In genomic region chr9:133440884-133441283, GRCh38 we compare ENCODE assay signal across 17 cellular contexts. TPM values are rescaled to one million over a fixed set of nuclear protein-coding genes. Genes with fewer than 3 reads are reported as not detected.
DNase-seq lines count a peak whose midpoint lies in the region; TF ChIP-seq lines count a peak whose summit lies in the region.
"Had no signal": no experiment of that assay in that cellular context is flagged by ENCODE, and none has a peak within 500 bp of the region (broad histone marks: within the 10 kb centered on the region; RNA-seq: fewer than 3 reads in every experiment).

No MANE protein-coding gene starts in this region.

- H3K9me3 ChIP-seq in DOHH2 (ENCODE audit: control insufficient read depth, insufficient read depth, low read length) = no peaks in the 10 kb centered on the region
- no peaks in the 10 kb centered on the region for H3K9me3 ChIP-seq in effector memory CD4-positive, alpha-beta T cell (ENCODE audit: control insufficient read depth, low read length)
- H3K9me3 ChIP-seq: ascending aorta, gastroesophageal sphincter had no signal

- H3K27me3 Mint-ChIP-seq in activated naive CD4-positive, alpha-beta T cell treated with anti-CD3 and anti-CD28 coated beads for 36 hours (ENCODE audit: low read depth) = no peaks in the 10 kb centered on the region

- H3K4me2 ChIP-seq in DOHH2 (ENCODE audit: low read length) = peak overlapping the region; percentile 15; the same call in 1 of the 2 replicates
- no peak overlapping the region for H3K4me2 ChIP-seq in mesendoderm (ENCODE audit: low read length)

- no peaks in the 10 kb centered on the region for H3K79me1 ChIP-seq in mesendoderm (ENCODE audit: low read length)

- no peak overlapping the region for H2AK5ac ChIP-seq in mesendoderm (ENCODE audit: low read length)

- H3K27ac Mint-ChIP-seq in activated naive CD4-positive, alpha-beta T cell treated with anti-CD3 and anti-CD28 coated beads for 36 hours = no peak overlapping the region

- no peaks in the 10 kb centered on the region; the same call in 1 of the 2 replicates for H3K27me3 ChIP-seq in DOHH2 (ENCODE audit: control insufficient read depth, low read length)
- H3K27me3 ChIP-seq in mesendoderm (ENCODE audit: insufficient read depth, low read length, poor library complexity) = no peaks in the 10 kb centered on the region
- no peaks in the 10 kb centered on the region for H3K27me3 ChIP-seq in effector memory CD4-positive, alpha-beta T cell (replicated peaks; ENCODE audit: control insufficient read depth, insufficient read depth, low read length, poor library complexity, severe bottlenecking)
- H3K27me3 ChIP-seq: ascending aorta, gastroesophageal sphincter had no signal

- H3K23ac ChIP-seq in mesendoderm (ENCODE audit: low read length) = no peak overlapping the region

- H3K4me3 ChIP-seq in DOHH2 (ENCODE audit: low read length) (no peak overlapping the region), mesendoderm (ENCODE audit: low read length) (no peak overlapping the region)
- H3K4me3 ChIP-seq in effector memory CD4-positive, alpha-beta T cell (ENCODE audit: insufficient read depth, low read depth, low read length, poor library complexity, severe bottlenecking) = no peak overlapping the region
- H3K4me3 ChIP-seq: ascending aorta, gastroesophageal sphincter had no signal

- H2BK120ac ChIP-seq in mesendoderm (ENCODE audit: low read depth, low read length) = no peak overlapping the region

- H2BK5ac ChIP-seq in mesendoderm (ENCODE audit: low read length) = no peak overlapping the region

- no peaks in the 10 kb centered on the region for H4K20me1 ChIP-seq in DOHH2 (ENCODE audit: control insufficient read depth, insufficient read depth, low read depth, low read length)

- H2BK15ac ChIP-seq in mesendoderm (replicated peaks; ENCODE audit: low read depth) = no peak overlapping the region

- H4K5ac ChIP-seq in mesendoderm (ENCODE audit: low read length) = no peak overlapping the region

- no peaks in the 10 kb centered on the region for H3K9me3 Mint-ChIP-seq in activated naive CD4-positive, alpha-beta T cell treated with anti-CD3 and anti-CD28 coated beads for 36 hours

- no CpG with 5 or more reads among the region's 12 CpGs for WGBS in mesendoderm (ENCODE audit: extremely low coverage, insufficient coverage, low lambda C conversion rate)

- H3K18ac ChIP-seq in mesendoderm (ENCODE audit: low read length) = no peak overlapping the region

- DNase-seq in GM19240 (ENCODE audit: insufficient read length, low spot score) = peak; percentile 86
- peak; percentile 86 for DNase-seq in NAMALWA (ENCODE audit: low spot score)
- peak; percentile 34 for DNase-seq in left kidney (ENCODE audit: low read depth, low spot score)
- no peak for DNase-seq in NCI-H774 (lab: John Stamatoyannopoulos, UW)
- DNase-seq in mesendoderm = no peak
- no peak for DNase-seq in effector memory CD4-positive, alpha-beta T cell
- DNase-seq in activated naive CD4-positive, alpha-beta T cell treated with anti-CD3 and anti-CD28 coated beads for 36 hours = no peak
- DNase-seq: activated gamma-delta T cell, Calu3, NCI-H2029 treated with DMSO at 0.1 percent for 48 hours, NCI-H748 treated with DMSO at 0.1 percent for 48 hours, SW 1271, WERI-Rb-1 had no signal

- intact Hi-C loops in activated naive CD4-positive, alpha-beta T cell treated with anti-CD3 and anti-CD28 coated beads for 36 hours (cut with micrococcal nuclease) = no loop called here

- H3K4ac ChIP-seq in mesendoderm (ENCODE audit: low read depth, low read length) = no peak overlapping the region

- no peak overlapping the region for H4K8ac ChIP-seq in mesendoderm (ENCODE audit: low read depth, low read length)

- H3F3A ChIP-seq in DOHH2 (ENCODE audit: control insufficient read depth, insufficient read depth) = no peaks in the 10 kb centered on the region

- H3K4me1 ChIP-seq in DOHH2 (ENCODE audit: control insufficient read depth, low read length) (peaks cover 17% of the 10 kb centered on the region), mesendoderm (ENCODE audit: control insufficient read depth, low read depth, low read length) (no peaks in the 10 kb centered on the region)
- no peaks in the 10 kb centered on the region for H3K4me1 ChIP-seq in effector memory CD4-positive, alpha-beta T cell (ENCODE audit: control insufficient read depth, insufficient read depth, low read length, poor library complexity, severe bottlenecking)
- H3K4me1 ChIP-seq: ascending aorta, gastroesophageal sphincter had no signal

- no peaks in the 10 kb centered on the region for H3K79me2 ChIP-seq in DOHH2 (ENCODE audit: control insufficient read depth, low read length)
- no peaks in the 10 kb centered on the region for H3K79me2 ChIP-seq in mesendoderm (ENCODE audit: control insufficient read depth, insufficient read depth, low read length)

- H3K9ac ChIP-seq in mesendoderm (ENCODE audit: low read length) = no peak overlapping the region

- CTCF ChIA-PET in activated naive CD4-positive, alpha-beta T cell treated with anti-CD3 and anti-CD28 coated beads for 36 hours (lab: Charles Lee) = no interaction called here

- no peaks in the 10 kb centered on the region for H3K9me2 ChIP-seq in DOHH2 (replicated peaks; ENCODE audit: control insufficient read depth, low read length)

- H3K4me3 Mint-ChIP-seq in activated naive CD4-positive, alpha-beta T cell treated with anti-CD3 and anti-CD28 coated beads for 36 hours = no peak overlapping the region

- no peak for TF ChIP-seq CTCF in DOHH2 (IDR thresholded peaks at IDR 0.05; ENCODE audit: low read depth, low read length, poor library complexity, severe bottlenecking)

- no peaks in the 10 kb centered on the region for H3K36me3 Mint-ChIP-seq in activated naive CD4-positive, alpha-beta T cell treated with anti-CD3 and anti-CD28 coated beads for 36 hours (ENCODE audit: low read depth)

- no peak overlapping the region for H3K56ac ChIP-seq in mesendoderm (ENCODE audit: low read length)

- H3K27ac ChIP-seq in DOHH2 (ENCODE audit: low read depth, low read length) (no peak overlapping the region), mesendoderm (ENCODE audit: low read depth, low read length) (no peak overlapping the region)
- no peak overlapping the region for H3K27ac ChIP-seq in effector memory CD4-positive, alpha-beta T cell (ENCODE audit: insufficient read depth, low read length, poor library complexity, severe bottlenecking)
- H3K27ac ChIP-seq: ascending aorta, gastroesophageal sphincter, RWPE1, WERI-Rb-1 had no signal

- H3K36me3 ChIP-seq in DOHH2 (ENCODE audit: control insufficient read depth, low read length) (no peaks in the 10 kb centered on the region), mesendoderm (ENCODE audit: control insufficient read depth, insufficient read depth, low read length) (no peaks in the 10 kb centered on the region)
- no peaks in the 10 kb centered on the region for H3K36me3 ChIP-seq in effector memory CD4-positive, alpha-beta T cell (ENCODE audit: control insufficient read depth, insufficient read depth, low read length)
- H3K36me3 ChIP-seq: ascending aorta, gastroesophageal sphincter, WERI-Rb-1 had no signal

- no peaks in the 10 kb centered on the region for H3K4me1 Mint-ChIP-seq in activated naive CD4-positive, alpha-beta T cell treated with anti-CD3 and anti-CD28 coated beads for 36 hours (ENCODE audit: low read depth)

RNA-seq across cellular contexts. Expression of gene ADAMTS13, which starts 18.7 kb away (rescaled TPM):
- 0.45 TPM for polyA plus RNA-seq in mesendoderm (2013, experiment 1 of 2)
- 0.46 TPM for polyA plus RNA-seq in mesendoderm (2013, experiment 2 of 2)
- 1 to 10 TPM; 3.0 to 3.2 TPM for total RNA-seq in activated naive CD4-positive, alpha-beta T cell treated with anti-CD3 and anti-CD28 coated beads for 36 hours

RNA-seq across cellular contexts. Expression of gene CACFD1, which starts 18.9 kb away (rescaled TPM):
- 3.4 TPM for polyA plus RNA-seq in mesendoderm (2013, experiment 1 of 2)
- 4.1 TPM for polyA plus RNA-seq in mesendoderm (2013, experiment 2 of 2)
- under 1 TPM; 0.35 to 0.45 TPM for total RNA-seq in activated naive CD4-positive, alpha-beta T cell treated with anti-CD3 and anti-CD28 coated beads for 36 hours

RNA-seq across cellular contexts. Expression of gene REXO4, which starts 23.1 kb away (rescaled TPM):
- 39.7 TPM for polyA plus RNA-seq in mesendoderm (2013, experiment 1 of 2)
- 41.3 TPM for polyA plus RNA-seq in mesendoderm (2013, experiment 2 of 2)
- 10 to 100 TPM; 22.5 to 27.0 TPM for total RNA-seq in activated naive CD4-positive, alpha-beta T cell treated with anti-CD3 and anti-CD28 coated beads for 36 hours

RNA-seq across cellular contexts. Expression of gene SLC2A6, which starts 38.0 kb away (rescaled TPM):
- polyA plus RNA-seq in mesendoderm (2013, experiment 1 of 2) = 12.9 TPM
- 12.7 TPM for polyA plus RNA-seq in mesendoderm (2013, experiment 2 of 2)
- under 1 TPM; 0.62 to 0.83 TPM for total RNA-seq in activated naive CD4-positive, alpha-beta T cell treated with anti-CD3 and anti-CD28 coated beads for 36 hours

Comparison
In these comparisons a context has a peak if more than half of its experiments do, and no peak if none do; other contexts are left out.
1. DNase-seq: peak in GM19240 (single experiment), NAMALWA (single experiment) and left kidney (single experiment); none in NCI-H774 (single experiment), mesendoderm (single experiment), effector memory CD4-positive, alpha-beta T cell (0 of 3) and activated naive CD4-positive, alpha-beta T cell treated with anti-CD3 and anti-CD28 coated beads for 36 hours (single experiment).